Comparison of ENCODE assay signal across 11 cellular contexts in genomic region chr5:176676361-176676824, GRCh38. TPM values are rescaled to one million over a fixed set of nuclear protein-coding genes. Genes with fewer than 3 reads are reported as not detected.
DNase-seq lines count a peak whose midpoint lies in the region; ATAC-seq, FAIRE-seq and TF ChIP-seq lines count a peak whose summit lies in the region.
"Had no signal": no experiment of that assay in that cellular context is flagged by ENCODE, and none has a peak within 500 bp of the region (broad histone marks: within the 10 kb centered on the region; RNA-seq: fewer than 3 reads in every experiment).

No MANE protein-coding gene starts in this region.

- H3K36me3 ChIP-seq in K562 (ENCODE audit: control insufficient read depth, insufficient read depth, low read length): no peaks in the 10 kb centered on the region
- H3K36me3 ChIP-seq: colonic mucosa had no signal

- intact Hi-C loops in K562 (cut with micrococcal nuclease): no loop called here

- TF ChIP-seq RAD21 in K562 (CRISPR knock-in tag; conservative IDR thresholded peaks at IDR 0.05 in 1 of 2, IDR thresholded peaks at IDR 0.05 in 1 of 2): no peak

- peak overlapping the region; percentile 23 to 76; a peak in 2 of 4 replicates for H3K9ac ChIP-seq in K562 (ENCODE audit: insufficient read depth in 1 of 2, low read depth in 2 of 2, low read length in 2 of 2)

- ATAC-seq in HG03175 (IDR thresholded peaks at IDR 0.05; ENCODE audit: unreplicated experiment): peak; percentile 82
- peak; percentile 87 for ATAC-seq in K562
- ATAC-seq in foreskin keratinocyte: no peak

- POLR2A ChIA-PET in K562 (lab: Yijun Ruan, JAX): interaction anchor here (0.6 to 1.7 kb wide), 6 partner anchors 13 to 437 kb away, joined by 3 to 6 read pairs (median 4); partner anchors contain the start of gene TSPAN17

- H3K4me3 Mint-ChIP-seq in activated naive CD4-positive, alpha-beta T cell treated with anti-CD3 and anti-CD28 coated beads, Interleukin-2, amount 10 ng/mL, durations not matched to agents 7 days and 5 days: no peak overlapping the region

- DNase-seq in AG20443 (ENCODE audit: low spot score) (peak; percentile 47), GM19238 (ENCODE audit: insufficient read length, low spot score) (peak; percentile 75), K562 (ENCODE audit: extremely low read depth in 1 of 4, low spot score in 3 of 4) (peak; percentile 74 to 84 (median 80)), NCI-H187 treated with DMSO at 0.1 percent for 48 hours (lab: John Stamatoyannopoulos, UW) (no peak), foreskin keratinocyte (no peak), germinal center (ENCODE audit: low spot score) (no peak)
- no peak for DNase-seq in activated naive CD4-positive, alpha-beta T cell treated with anti-CD3 and anti-CD28 coated beads, Interleukin-2, amount 10 ng/mL, durations not matched to agents 7 days and 5 days
- DNase-seq: colonic mucosa, MM.1S had no signal

- 17% methylated on average over 10 of the region's 10 CpGs for WGBS in K562 (ENCODE audit: insufficient coverage, low coverage, missing lambda C conversion rate)

- no peaks in the 10 kb centered on the region for H3K36me3 Mint-ChIP-seq in activated naive CD4-positive, alpha-beta T cell treated with anti-CD3 and anti-CD28 coated beads, Interleukin-2, amount 10 ng/mL, durations not matched to agents 7 days and 5 days

- in situ Hi-C loops in K562 (cut with MboI): no loop called here

- no peak for TF ChIP-seq EP300 in K562 (IDR thresholded peaks at IDR 0.05; ENCODE audit: low read length)

- peak overlapping the region; percentile 45 for H3K27ac ChIP-seq in K562 (ENCODE audit: extremely low read depth, low read depth, low read length)
- no peak overlapping the region for H3K27ac ChIP-seq in foreskin keratinocyte
- H3K27ac ChIP-seq: colonic mucosa had no signal

- peaks cover 11 to 18% of the 10 kb centered on the region in 2 experiments for H3K27me3 ChIP-seq in K562 (ENCODE audit: control insufficient read depth in 2 of 2, insufficient read depth in 2 of 2, low read length in 2 of 2)
- peaks cover 43% of the 10 kb centered on the region for H3K27me3 ChIP-seq in foreskin keratinocyte

- no peak for TF ChIP-seq CTCF in K562 (IDR thresholded peaks at IDR 0.05 in 2 of 3, conservative IDR thresholded peaks at IDR 0.05 in 1 of 3; ENCODE audit: insufficient read depth in 2 of 3, low read depth in 1 of 3, low read length in 3 of 3)
- TF ChIP-seq CTCF in foreskin keratinocyte (conservative IDR thresholded peaks at IDR 0.05): no peak

- H3K4me2 ChIP-seq in K562 (ENCODE audit: insufficient read depth, low read length): peak overlapping the region; percentile 30; the same call in 1 of the 2 replicates

- no peaks in the 10 kb centered on the region for H3K4me1 Mint-ChIP-seq in activated naive CD4-positive, alpha-beta T cell treated with anti-CD3 and anti-CD28 coated beads, Interleukin-2, amount 10 ng/mL, durations not matched to agents 7 days and 5 days

- H3K9me1 ChIP-seq in K562 (ENCODE audit: control insufficient read depth, insufficient read depth, low read length): no peaks in the 10 kb centered on the region

- peak; percentile 96 for FAIRE-seq in K562 (lab: Jason Lieb, UNC)

- H3K4me1 ChIP-seq in K562 (replicated peaks in 1 of 2; ENCODE audit: control insufficient read depth in 2 of 2, insufficient read depth in 2 of 2, low read length in 2 of 2) (peaks cover 18 to 35% of the 10 kb centered on the region in 2 experiments), foreskin keratinocyte (no peaks in the 10 kb centered on the region)
- H3K4me1 ChIP-seq: colonic mucosa had no signal

- CTCF ChIA-PET in K562 (lab: Yijun Ruan, JAX; ENCODE audit: low intra/inter-chr PET ratio): interaction anchor here (0.7 kb wide), 1 partner anchor 525 kb away, joined by 4 read pairs; no protein-coding TSS in a partner anchor
- CTCF ChIA-PET in activated naive CD4-positive, alpha-beta T cell treated with anti-CD3 and anti-CD28 coated beads, Interleukin-2, amount 10 ng/mL, durations not matched to agents 7 days and 5 days (lab: Charles Lee): interaction anchor here (2.8 kb wide), 1 partner anchor 16 kb away, joined by 16 read pairs; no protein-coding TSS in a partner anchor

- H3K9me3 Mint-ChIP-seq in activated naive CD4-positive, alpha-beta T cell treated with anti-CD3 and anti-CD28 coated beads, Interleukin-2, amount 10 ng/mL, durations not matched to agents 7 days and 5 days: no peaks in the 10 kb centered on the region

- no peak overlapping the region for H3K4me3 ChIP-seq in K562
- H3K4me3 ChIP-seq: colonic mucosa, lung had no signal

- BruUV-seq in K562 (replicated peaks; lab: Mats Ljungman, UMichigan): no TSS peak

- no peaks in the 10 kb centered on the region for H3K79me2 ChIP-seq in K562 (ENCODE audit: control insufficient read depth, insufficient read depth, low read length)

- no peak overlapping the region for H3K27ac Mint-ChIP-seq in activated naive CD4-positive, alpha-beta T cell treated with anti-CD3 and anti-CD28 coated beads, Interleukin-2, amount 10 ng/mL, durations not matched to agents 7 days and 5 days

- peaks cover 69% of the 10 kb centered on the region for H3K27me3 Mint-ChIP-seq in activated naive CD4-positive, alpha-beta T cell treated with anti-CD3 and anti-CD28 coated beads, Interleukin-2, amount 10 ng/mL, durations not matched to agents 7 days and 5 days

- TF ChIP-seq POLR2A in K562 (conservative IDR thresholded peaks at IDR 0.05): no peak

- H3K9me3 ChIP-seq in K562 (replicated peaks; ENCODE audit: control insufficient read depth, insufficient read depth, low read depth, low read length): no peaks in the 10 kb centered on the region
- H3K9me3 ChIP-seq: colonic mucosa had no signal

- no peaks in the 10 kb centered on the region for H4K20me1 ChIP-seq in K562 (replicated peaks; ENCODE audit: control insufficient read depth, insufficient read depth, low read length)

- peak overlapping the region; percentile 84 for H2AFZ ChIP-seq in K562 (ENCODE audit: low read depth, low read length)

RNA-seq across cellular contexts. Expression of gene TSPAN17, which starts 29.1 kb away (rescaled TPM):
- 52.6 and 123 TPM in 2 replicates for total RNA-seq in K562 (2011; cell fraction: chromatin; rRNA removed; ENCODE audit: low replicate concordance)
- total RNA-seq in K562 (2011; cell fraction: nucleolus; rRNA removed): 102 and 110 TPM in 2 replicates
- 84.3 and 103 TPM in 2 replicates for total RNA-seq in K562 (2011; cell fraction: nucleoplasm; rRNA removed)
- total RNA-seq in K562 (2014; rRNA removed) (31.6 and 43.8 TPM in 2 replicates), K562 (2014; rRNA removed; fragmentation: Illumina TruSeq; extraction: Trizol) (28.2 and 30.4 TPM in 2 replicates), K562 (2015; rRNA removed; fragmentation: Illumina TruSeq; extraction: Trizol) (33.5 and 34.5 TPM in 2 replicates), K562 (2021) (53.3 and 58.3 TPM in 2 replicates), foreskin keratinocyte (62.5 and 72.1 TPM in 2 replicates)
- polyA plus RNA-seq in K562 (2011; rRNA removed) (38.7 and 44.3 TPM in 2 replicates), K562 (2014; fragmentation: Illumina TruSeq; extraction: Trizol) (49.9 and 51.9 TPM in 2 replicates), K562 (2014; fragmentation: Nextera tagmentation; extraction: Ambion mirVana) (1 to 10 TPM in 1 of 2 experiments, under 1 TPM in 1; 0.73 to 2.9 TPM), K562 (2014; rRNA removed) (43.3 and 58.6 TPM in 2 replicates), foreskin keratinocyte (56.6 and 61.4 TPM in 2 replicates)
- 43.2 and 65.5 TPM in 2 replicates for polyA plus RNA-seq in K562 (2011; cell fraction: cytosol; rRNA removed)
- polyA plus RNA-seq in K562 (2011; cell fraction: nucleus; rRNA removed): 114 and 153 TPM in 2 replicates
- polyA plus RNA-seq in K562 (2012): 36.7 and 36.8 TPM in 2 replicates
- polyA minus RNA-seq in K562 (2011; rRNA and poly(A)+ RNA removed): 24.3 and 45.7 TPM in 2 replicates
- polyA minus RNA-seq in K562 (2011; cell fraction: cytosol; rRNA and poly(A)+ RNA removed): 30.5 and 31.3 TPM in 2 replicates
- 18.9 and 21.5 TPM in 2 replicates for polyA minus RNA-seq in K562 (2011; cell fraction: nucleus; rRNA and poly(A)+ RNA removed)

RNA-seq across cellular contexts. Expression of gene EIF4E1B, which starts 45.9 kb away (rescaled TPM):
- total RNA-seq in K562 (2011; cell fraction: chromatin; rRNA removed; ENCODE audit: low replicate concordance): not detected in 2 replicates
- not detected in 2 replicates for total RNA-seq in K562 (2011; cell fraction: nucleolus; rRNA removed)
- not detected in 2 replicates for total RNA-seq in K562 (2011; cell fraction: nucleoplasm; rRNA removed)
- not detected in 2 replicates for total RNA-seq in K562 (2014; rRNA removed)
- not detected in 2 replicates for total RNA-seq in K562 (2014; rRNA removed; fragmentation: Illumina TruSeq; extraction: Trizol)
- not detected in 2 replicates for total RNA-seq in K562 (2015; rRNA removed; fragmentation: Illumina TruSeq; extraction: Trizol)
- total RNA-seq in K562 (2021): not detected in 2 replicates
- 0.04 TPM in 1 of 2 replicates, not detected in the other for polyA plus RNA-seq in K562 (2011; rRNA removed)
- polyA plus RNA-seq in K562 (2011; cell fraction: cytosol; rRNA removed): not detected in 2 replicates
- polyA plus RNA-seq in K562 (2011; cell fraction: nucleus; rRNA removed): 0.20 TPM in 1 of 2 replicates, not detected in the other
- polyA plus RNA-seq in K562 (2012): not detected in 2 replicates
- polyA plus RNA-seq in K562 (2014; fragmentation: Illumina TruSeq; extraction: Trizol): not detected in 2 replicates
- not detected for polyA plus RNA-seq in K562 (2014; fragmentation: Nextera tagmentation; extraction: Ambion mirVana)
- not detected in 2 replicates for polyA plus RNA-seq in K562 (2014; rRNA removed)
- not detected in 2 replicates for polyA minus RNA-seq in K562 (2011; rRNA and poly(A)+ RNA removed)
- polyA minus RNA-seq in K562 (2011; cell fraction: cytosol; rRNA and poly(A)+ RNA removed): not detected in 2 replicates
- not detected in 2 replicates for polyA minus RNA-seq in K562 (2011; cell fraction: nucleus; rRNA and poly(A)+ RNA removed)
- not detected in 2 replicates for total RNA-seq in foreskin keratinocyte
- not detected in 2 replicates for polyA plus RNA-seq in foreskin keratinocyte
- total RNA-seq: colonic mucosa, lung had no signal
- polyA plus RNA-seq: lung had no signal

RNA-seq across cellular contexts. Expression of gene SNCB, which starts 46.1 kb away (rescaled TPM):
- not detected in 2 replicates for total RNA-seq in K562 (2011; cell fraction: chromatin; rRNA removed; ENCODE audit: low replicate concordance)
- total RNA-seq in K562 (2011; cell fraction: nucleolus; rRNA removed): not detected in 2 replicates
- not detected in 2 replicates for total RNA-seq in K562 (2011; cell fraction: nucleoplasm; rRNA removed)
- 0.29 TPM in 1 of 2 replicates, not detected in the other for total RNA-seq in K562 (2014; rRNA removed)
- total RNA-seq in K562 (2014; rRNA removed; fragmentation: Illumina TruSeq; extraction: Trizol): not detected in 2 replicates
- total RNA-seq in K562 (2015; rRNA removed; fragmentation: Illumina TruSeq; extraction: Trizol): not detected in 2 replicates
- not detected in 2 replicates for total RNA-seq in K562 (2021)
- polyA plus RNA-seq in K562 (2011; rRNA removed): 0.11 TPM in 1 of 2 replicates, not detected in the other
- 0.13 TPM in 1 of 2 replicates, not detected in the other for polyA plus RNA-seq in K562 (2011; cell fraction: cytosol; rRNA removed)
- 0.11 TPM in 2 replicates for polyA plus RNA-seq in K562 (2011; cell fraction: nucleus; rRNA removed)
- polyA plus RNA-seq in K562 (2012): not detected in 2 replicates
- polyA plus RNA-seq in K562 (2014; fragmentation: Illumina TruSeq; extraction: Trizol): not detected in 2 replicates
- not detected for polyA plus RNA-seq in K562 (2014; fragmentation: Nextera tagmentation; extraction: Ambion mirVana)
- polyA plus RNA-seq in K562 (2014; rRNA removed): not detected in 2 replicates
- polyA minus RNA-seq in K562 (2011; rRNA and poly(A)+ RNA removed): not detected in 2 replicates
- polyA minus RNA-seq in K562 (2011; cell fraction: cytosol; rRNA and poly(A)+ RNA removed): not detected in 2 replicates
- polyA minus RNA-seq in K562 (2011; cell fraction: nucleus; rRNA and poly(A)+ RNA removed): not detected in 2 replicates
- 0.78 and 1.3 TPM in 2 replicates for total RNA-seq in foreskin keratinocyte
- polyA plus RNA-seq in foreskin keratinocyte: 1.8 and 3.1 TPM in 2 replicates
- total RNA-seq: colonic mucosa, lung had no signal

Comparison
In these comparisons a context has a peak if more than half of its experiments do, and no peak if none do; other contexts are left out.
1. DNase-seq: peak in AG20443 (single experiment), GM19238 (single experiment) and K562 (4 of 4); none in NCI-H187 treated with DMSO at 0.1 percent for 48 hours (single experiment), activated naive CD4-positive, alpha-beta T cell treated with anti-CD3 and anti-CD28 coated beads, Interleukin-2, amount 10 ng/mL, durations not matched to agents 7 days and 5 days (single experiment), foreskin keratinocyte (0 of 2) and germinal center (single experiment).